Comparison of ENCODE assay signal across 7 cellular contexts in the genomic region with DNA sequence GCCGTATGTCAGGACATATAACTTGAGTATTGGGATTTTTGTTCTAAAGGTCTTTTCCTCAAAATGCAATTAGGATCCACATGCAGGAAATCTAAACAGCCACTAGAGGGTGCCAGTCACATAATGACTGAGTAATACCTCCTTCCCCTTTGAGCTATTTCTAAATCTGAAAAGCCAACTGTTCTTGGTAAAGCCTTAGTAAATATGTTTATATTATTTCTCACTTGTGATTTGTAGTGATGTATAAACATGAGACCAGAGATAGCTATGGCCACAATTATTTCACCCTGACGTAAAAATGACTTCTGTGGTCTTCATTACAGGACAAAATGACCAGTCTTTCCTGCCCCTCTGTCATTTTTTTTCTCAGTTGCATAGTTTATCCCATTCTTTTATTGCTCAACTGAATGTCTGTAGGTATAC. TPM values are rescaled to one million over a fixed set of nuclear protein-coding genes. Genes with fewer than 3 reads are reported as not detected.
A peak's percentile ranks its signal among the peaks of the same experiment; 100 is the strongest.
DNase-seq lines count a peak whose midpoint lies in the region; ATAC-seq and TF ChIP-seq lines count a peak whose summit lies in the region.

No MANE protein-coding gene starts in this region.

- H3K4me3 Mint-ChIP-seq in activated CD8-positive, alpha-beta T cell treated with anti-CD3 and anti-CD28 coated beads for 36 hours: no peak overlapping the region
- no peak overlapping the region for H3K4me3 Mint-ChIP-seq in osteocyte (ENCODE audit: unreplicated experiment)

- intact Hi-C loops in activated CD8-positive, alpha-beta T cell treated with anti-CD3 and anti-CD28 coated beads for 36 hours (cut with micrococcal nuclease): loop anchor here (10.0 kb wide), 1 partner anchor 540 kb away; no protein-coding TSS in a partner anchor

- H3K4me1 Mint-ChIP-seq in activated CD8-positive, alpha-beta T cell treated with anti-CD3 and anti-CD28 coated beads for 36 hours (ENCODE audit: low read depth): no peaks in the 10 kb centered on the region
- no peaks in the 10 kb centered on the region for H3K4me1 Mint-ChIP-seq in osteocyte (ENCODE audit: unreplicated experiment)

- no peak overlapping the region for H3K4me3 ChIP-seq in fibroblast of pulmonary artery (replicated peaks; ENCODE audit: low read depth, low read length)

- no peaks in the 10 kb centered on the region for H3K36me3 Mint-ChIP-seq in activated CD8-positive, alpha-beta T cell treated with anti-CD3 and anti-CD28 coated beads for 36 hours (ENCODE audit: low read depth)
- H3K36me3 Mint-ChIP-seq in osteocyte (ENCODE audit: unreplicated experiment): no peaks in the 10 kb centered on the region

- TF ChIP-seq CTCF in activated CD8-positive, alpha-beta T cell treated with anti-CD3 and anti-CD28 coated beads for 36 hours (IDR thresholded peaks at IDR 0.05): peak; percentile 89
- peak; percentile 91 for TF ChIP-seq CTCF in fibroblast of pulmonary artery (IDR thresholded peaks at IDR 0.05; ENCODE audit: low read length, missing control alignments)
- peak; percentile 87 for TF ChIP-seq CTCF in osteocyte (IDR thresholded peaks at IDR 0.05)

- POLR2A ChIA-PET in activated CD8-positive, alpha-beta T cell treated with anti-CD3 and anti-CD28 coated beads for 36 hours (lab: Charles Lee): interaction anchor here (0.6 to 1.0 kb wide), 2 partner anchors 40 to 421 kb away, joined by 3 to 4 read pairs; no protein-coding TSS in a partner anchor

- H3K9me3 Mint-ChIP-seq in activated CD8-positive, alpha-beta T cell treated with anti-CD3 and anti-CD28 coated beads for 36 hours: no peaks in the 10 kb centered on the region
- no peaks in the 10 kb centered on the region for H3K9me3 Mint-ChIP-seq in osteocyte (ENCODE audit: unreplicated experiment)

- CTCF ChIA-PET in activated CD8-positive, alpha-beta T cell treated with anti-CD3 and anti-CD28 coated beads for 36 hours (lab: Charles Lee): interaction anchor here (0.6 to 2.4 kb wide), 71 partner anchors 9 to 558 kb away, joined by 3 to 27 read pairs (median 5); a partner anchor contains a TSS

- DNase-seq in GM03348 (ENCODE audit: low spot score) (peak; percentile 72), NCI-H748 (lab: John Stamatoyannopoulos, UW; ENCODE audit: unreplicated experiment) (peak; percentile 52), fibroblast of pulmonary artery (ENCODE audit: low read depth) (peak; percentile 85), osteocyte (ENCODE audit: extremely low spot score, unreplicated experiment) (no peak)
- peak; percentile 61 for DNase-seq in activated CD8-positive, alpha-beta T cell treated with anti-CD3 and anti-CD28 coated beads for 36 hours

- H3K27ac Mint-ChIP-seq in activated CD8-positive, alpha-beta T cell treated with anti-CD3 and anti-CD28 coated beads for 36 hours: no peak overlapping the region
- no peak overlapping the region for H3K27ac Mint-ChIP-seq in osteocyte (ENCODE audit: unreplicated experiment)

- ATAC-seq in HG03095 (IDR thresholded peaks at IDR 0.05; ENCODE audit: unreplicated experiment) (peak; percentile 62), HG03520 (IDR thresholded peaks at IDR 0.05; ENCODE audit: unreplicated experiment) (no peak)
- ATAC-seq in activated CD8-positive, alpha-beta T cell treated with anti-CD3 and anti-CD28 coated beads for 36 hours: peak; percentile 53

- no peaks in the 10 kb centered on the region for H3K27me3 Mint-ChIP-seq in activated CD8-positive, alpha-beta T cell treated with anti-CD3 and anti-CD28 coated beads for 36 hours
- no peaks in the 10 kb centered on the region for H3K27me3 Mint-ChIP-seq in osteocyte (ENCODE audit: unreplicated experiment)

RNA-seq across cellular contexts. Expression of a gene that starts 41.0 kb away (rescaled TPM):
- 10 to 100 TPM; 71.3 to 79.2 TPM for total RNA-seq in activated CD8-positive, alpha-beta T cell treated with anti-CD3 and anti-CD28 coated beads for 36 hours
- total RNA-seq in osteocyte: 60.9 and 61.7 TPM in 2 replicates
